Comparison of ENCODE assay signal across 11 cellular contexts in genomic region chr3:115792206-115792955, GRCh38.
DNase-seq lines count a peak whose midpoint lies in the region; ATAC-seq and TF ChIP-seq lines count a peak whose summit lies in the region.
"Had no signal": no experiment of that assay in that cellular context is flagged by ENCODE, and none has a peak within 500 bp of the region (broad histone marks: within the 10 kb centered on the region; RNA-seq: fewer than 3 reads in every experiment).

No MANE protein-coding gene starts in this region.

- no peaks in the 10 kb centered on the region for H3K9me3 Mint-ChIP-seq in mesothelial cell of epicardium
- H3K9me3 Mint-ChIP-seq: nephron progenitor cell had no signal

- 65 to 67% methylated on average over 6 of the region's 6 CpGs for WGBS in esophagus squamous epithelium, 2 donors

- H3K27me3 ChIP-seq in BE2C, result no peaks in the 10 kb centered on the region
- no peaks in the 10 kb centered on the region for H3K27me3 ChIP-seq in esophagus squamous epithelium
- H3K27me3 ChIP-seq: SJCRH30 had no signal

- H3K4me1 ChIP-seq in BE2C (no peaks in the 10 kb centered on the region), esophagus squamous epithelium (peaks cover 0 to 22% (median 0%) of the 10 kb centered on the region in 3 donors)

- TF ChIP-seq CTCF in mesothelial cell of epicardium (IDR thresholded peaks at IDR 0.05; ENCODE audit: unreplicated experiment) (no peak), BE2C (IDR thresholded peaks at IDR 0.05; ENCODE audit: low read depth, low read length) (no peak), esophagus squamous epithelium (IDR thresholded peaks at IDR 0.05) (no peak)

- TF ChIP-seq POLR2A in esophagus squamous epithelium (IDR thresholded peaks at IDR 0.05), result no peak

- peak; percentile 35 for DNase-seq in activated T-cell treated with anti-CD3 and anti-CD28 coated beads, Interleukin-2, amount 50 U/mL, for 1 hour
- DNase-seq in mesothelial cell of epicardium (ENCODE audit: low spot score in 2 of 2, unreplicated experiment in 2 of 2) (no peak), SKM-1 (lab: John Stamatoyannopoulos, UW; ENCODE audit: unreplicated experiment) (no peak), BE2C (no peak), esophagus squamous epithelium (lab: John Stamatoyannopoulos, UW) (no peak)
- DNase-seq: nephron progenitor cell had no signal

- no peaks in the 10 kb centered on the region for H3K36me3 Mint-ChIP-seq in mesothelial cell of epicardium

- H3K36me3 ChIP-seq in BE2C (no peaks in the 10 kb centered on the region), esophagus squamous epithelium (no peaks in the 10 kb centered on the region)
- H3K36me3 ChIP-seq: SJCRH30, thoracic aorta had no signal

- ATAC-seq in GM18517 (IDR thresholded peaks at IDR 0.05; ENCODE audit: unreplicated experiment), result peak; percentile 96
- peak; percentile 81 for ATAC-seq in HG03097 (IDR thresholded peaks at IDR 0.05; ENCODE audit: low FRiP score, unreplicated experiment)
- ATAC-seq in HG03460 (IDR thresholded peaks at IDR 0.05; ENCODE audit: unreplicated experiment), result no peak

- H3K4me3 ChIP-seq in BE2C (ENCODE audit: low read depth, low read length), result no peak overlapping the region
- no peak overlapping the region for H3K4me3 ChIP-seq in esophagus squamous epithelium
- H3K4me3 ChIP-seq: SJCRH30, thoracic aorta had no signal

- H3K9me3 ChIP-seq in BE2C (no peaks in the 10 kb centered on the region), esophagus squamous epithelium (no peaks in the 10 kb centered on the region)
- H3K9me3 ChIP-seq: SJCRH30, thoracic aorta had no signal

- peaks cover 5% of the 10 kb centered on the region for H3K4me1 Mint-ChIP-seq in mesothelial cell of epicardium

- intact Hi-C loops in esophagus squamous epithelium (cut with DNase I), result no loop called here

- no peak overlapping the region for H3K27ac ChIP-seq in esophagus squamous epithelium
- H3K27ac ChIP-seq: SJCRH30, thoracic aorta had no signal

- no peak overlapping the region for H3K27ac Mint-ChIP-seq in mesothelial cell of epicardium
- H3K27ac Mint-ChIP-seq: nephron progenitor cell had no signal

- H3K4me3 Mint-ChIP-seq in mesothelial cell of epicardium, result peak overlapping the region; percentile 20
- H3K4me3 Mint-ChIP-seq: nephron progenitor cell had no signal

- no peaks in the 10 kb centered on the region for H3K27me3 Mint-ChIP-seq in mesothelial cell of epicardium (ENCODE audit: low read depth)
